1 cellular context compared by ENCODE assay signal in the genomic region with DNA sequence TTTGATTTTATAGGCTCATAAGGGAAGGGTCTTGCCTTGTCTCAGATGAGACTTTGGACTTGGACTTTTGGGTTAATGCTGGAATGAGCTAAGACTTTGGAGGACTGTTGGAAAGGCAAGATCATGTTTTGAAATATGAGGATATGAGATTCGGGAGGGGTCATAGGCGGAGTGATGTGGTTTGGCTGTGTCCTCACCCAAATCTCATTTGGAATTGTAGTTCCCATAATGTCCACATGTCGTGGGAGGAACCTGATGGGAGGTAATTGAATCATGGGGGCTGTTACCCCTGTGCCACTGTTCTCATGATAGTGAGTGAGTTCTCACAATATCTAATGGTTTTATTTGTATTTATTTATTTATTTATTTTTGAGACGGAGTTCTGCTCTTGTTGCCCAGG.
TF ChIP-seq lines count a peak whose summit lies in the region.

No MANE protein-coding gene starts in this region.

TF ChIP-seq in GM12878, 131 proteins besides CTCF, POLR2A, EP300 and RAD21:
- TF ChIP-seq, protein P1, sequence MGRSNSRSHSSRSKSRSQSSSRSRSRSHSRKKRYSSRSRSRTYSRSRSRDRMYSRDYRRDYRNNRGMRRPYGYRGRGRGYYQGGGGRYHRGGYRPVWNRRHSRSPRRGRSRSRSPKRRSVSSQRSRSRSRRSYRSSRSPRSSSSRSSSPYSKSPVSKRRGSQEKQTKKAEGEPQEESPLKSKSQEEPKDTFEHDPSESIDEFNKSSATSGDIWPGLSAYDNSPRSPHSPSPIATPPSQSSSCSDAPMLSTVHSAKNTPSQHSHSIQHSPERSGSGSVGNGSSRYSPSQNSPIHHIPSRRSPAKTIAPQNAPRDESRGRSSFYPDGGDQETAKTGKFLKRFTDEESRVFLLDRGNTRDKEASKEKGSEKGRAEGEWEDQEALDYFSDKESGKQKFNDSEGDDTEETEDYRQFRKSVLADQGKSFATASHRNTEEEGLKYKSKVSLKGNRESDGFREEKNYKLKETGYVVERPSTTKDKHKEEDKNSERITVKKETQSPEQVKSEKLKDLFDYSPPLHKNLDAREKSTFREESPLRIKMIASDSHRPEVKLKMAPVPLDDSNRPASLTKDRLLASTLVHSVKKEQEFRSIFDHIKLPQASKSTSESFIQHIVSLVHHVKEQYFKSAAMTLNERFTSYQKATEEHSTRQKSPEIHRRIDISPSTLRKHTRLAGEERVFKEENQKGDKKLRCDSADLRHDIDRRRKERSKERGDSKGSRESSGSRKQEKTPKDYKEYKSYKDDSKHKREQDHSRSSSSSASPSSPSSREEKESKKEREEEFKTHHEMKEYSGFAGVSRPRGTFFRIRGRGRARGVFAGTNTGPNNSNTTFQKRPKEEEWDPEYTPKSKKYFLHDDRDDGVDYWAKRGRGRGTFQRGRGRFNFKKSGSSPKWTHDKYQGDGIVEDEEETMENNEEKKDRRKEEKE (IDR thresholded peaks at IDR 0.05), result no peak
- TF ChIP-seq ZBTB33 (IDR thresholded peaks at IDR 0.05) (peak; percentile 54; the same call in 1 of the 2 replicates), PML (IDR thresholded peaks at IDR 0.05; ENCODE audit: low read length) (no peak)
